Comparison of ENCODE assay signal across 25 cellular contexts in the genomic region with DNA sequence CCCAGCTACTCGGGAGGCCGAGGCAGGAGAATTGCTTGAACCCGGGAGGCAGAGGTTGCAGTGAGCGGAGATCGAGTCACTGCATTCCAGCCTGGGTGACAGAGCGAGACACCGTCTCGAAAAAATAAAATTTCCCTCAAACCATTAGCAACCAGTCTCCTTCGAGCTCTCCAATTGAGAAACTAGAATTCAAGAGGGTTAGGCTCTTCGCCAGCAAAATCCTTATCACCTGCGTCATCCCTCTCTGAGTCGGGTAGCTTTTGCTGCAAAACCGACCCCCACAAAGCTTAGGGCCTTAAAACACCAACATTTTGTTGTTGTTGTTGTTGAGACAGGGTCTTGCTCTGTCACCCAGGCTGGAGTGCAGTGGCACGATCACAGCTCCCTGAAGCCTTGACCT.
"Had no signal": no experiment of that assay in that cellular context is flagged by ENCODE, and none has a peak within 500 bp of the region (broad histone marks: within the 10 kb centered on the region; RNA-seq: fewer than 3 reads in every experiment).

No MANE protein-coding gene starts in this region.

- DNase-seq: heart left ventricle; hypothalamus; immature natural killer cell; kidney; left colon; left lung; mesendoderm; midbrain; mucosa of descending colon; naive thymus-derived CD4-positive, alpha-beta T cell; right lobe of liver; spleen; stimulated activated CD4-positive, alpha-beta T cell treated with anti-CD3 and anti-CD28 coated beads, Interleukin-1b, Interleukin-23, amount 100 ng/mL, for 48 hours; stimulated activated CD4-positive, alpha-beta T cell treated with anti-CD3 and anti-CD28 coated beads, Interleukin-2, amount 100 ng/mL, for 48 hours; stimulated activated CD4-positive, alpha-beta T cell treated with anti-CD3 and anti-CD28 coated beads, Interleukin-4, amount 100 ng/mL, for 4 hours; stimulated activated CD8-positive, alpha-beta memory T cell treated with anti-CD3 and anti-CD28 coated beads, Interleukin-4, amount 100 ng/mL, for 48 hours; stimulated activated naive CD4-positive, alpha-beta T cell treated with Interleukin-2 at 50 U/mL for 16 hours; stimulated activated naive CD8-positive, alpha-beta T cell treated with anti-CD3 and anti-CD28 coated beads, Interleukin-15, amount 100 ng/mL, for 72 hours; tibial artery; upper lobe of right lung had no signal

- H3K27me3 ChIP-seq: left lung, ovary, right atrium auricular region, right lobe of liver, testis, tibial artery, upper lobe of right lung had no signal

- H3K4me1 ChIP-seq: left lung, right atrium auricular region, right lobe of liver, testis, upper lobe of right lung had no signal

- H3K4me3 ChIP-seq: heart left ventricle, left lung, lung, mucosa of descending colon, ovary, right atrium auricular region, right lobe of liver, skin epidermis, spleen, testis, tibial artery, upper lobe of right lung had no signal

- H3K9me3 ChIP-seq: left lung, mucosa of descending colon, right lobe of liver, testis, upper lobe of right lung had no signal

- H3K27ac ChIP-seq: heart left ventricle, left lung, ovary, right atrium auricular region, right lobe of liver, skin epidermis, spleen, testis, tibial artery, upper lobe of right lung had no signal

- H3K36me3 ChIP-seq: heart left ventricle, left lung, ovary, right atrium auricular region, right lobe of liver, spleen, tibial artery, upper lobe of right lung had no signal
